ENCODE assay signal across 26 cellular contexts in genomic region chr6:122969999-122970398, GRCh38. TPM values are rescaled to one million over a fixed set of nuclear protein-coding genes. Genes with fewer than 3 reads are reported as not detected.
"Had no signal": no experiment of that assay in that cellular context is flagged by ENCODE, and none has a peak within 500 bp of the region (broad histone marks: within the 10 kb centered on the region; RNA-seq: fewer than 3 reads in every experiment).

No MANE protein-coding gene starts in this region.

- H3K27ac ChIP-seq: breast epithelium, heart right ventricle, left lung, transverse colon had no signal

- H3K4me2 ChIP-seq: smooth muscle cell had no signal

- H3K36me3 ChIP-seq: breast epithelium, heart right ventricle, left lung, transverse colon had no signal

- H3K27me3 ChIP-seq: breast epithelium, heart right ventricle, left lung, transverse colon had no signal

- ATAC-seq: activated CD4-positive, alpha-beta T cell treated with anti-CD3 and anti-CD28 coated beads for 36 hours; activated T-cell treated with anti-CD3 and anti-CD28 coated beads, Interleukin-2, amount 50 U/mL, for 4 hours; heart right ventricle; left lung; sciatic nerve; stimulated activated naive B cell treated with anti-CD40 and anti-IgM and Interleukin-4, amounts not matched to agents 10 μg/mL and 1 μg/mL and 100 μg/mL, for 72 hours had no signal

- H3K4me1 ChIP-seq: breast epithelium, heart right ventricle, left lung, transverse colon had no signal

- H3K9me3 ChIP-seq: breast epithelium, heart right ventricle, left lung, transverse colon had no signal

- DNase-seq: activated B cell treated with CpG ODN at 0.5 μM for 24 hours; activated CD4-positive, alpha-beta T cell treated with anti-CD3 and anti-CD28 coated beads for 36 hours; activated CD4-positive, alpha-beta T cell treated with anti-CD3 and anti-CD28 coated beads, Interleukin-2, amount 50 U/mL, for 4 hours; activated CD8-positive, alpha-beta memory T cell treated with anti-CD3 and anti-CD28 coated beads, Interleukin-2, amount 50 U/mL, for 48 hours; activated naive CD4-positive, alpha-beta T cell; activated naive CD8-positive, alpha-beta T cell treated with anti-CD3 and anti-CD28 coated beads, Interleukin-2, amount 10 ng/mL, durations not matched to agents 7 days and 5 days; activated T-cell treated with anti-CD3 and anti-CD28 coated beads, Interleukin-2, amount 50 U/mL, for 4 hours; amniotic stem cell; heart right ventricle; kidney; left lung; naive B cell; occipital lobe; stimulated activated CD4-positive, alpha-beta T cell treated with anti-CD3 and anti-CD28 coated beads, Interleukin-15, amount 100 ng/mL, for 24 hours; stimulated activated naive B cell treated with anti-CD40 and anti-IgM and Interleukin-4, amounts not matched to agents 10 μg/mL and 1 μg/mL and 100 μg/mL, for 72 hours; T-helper 9 cell; transverse colon had no signal

- H3K4me3 ChIP-seq: breast epithelium, heart right ventricle, left lung, lung, smooth muscle cell, transverse colon had no signal

RNA-seq across cellular contexts. Expression of gene CLVS2, which starts 26.0 kb away (rescaled TPM):
- total RNA-seq: activated B cell treated with CpG ODN at 0.5 μM for 24 hours; activated CD4-positive, alpha-beta T cell treated with anti-CD3 and anti-CD28 coated beads for 36 hours; activated CD8-positive, alpha-beta memory T cell treated with anti-CD3 and anti-CD28 coated beads for 36 hours; activated naive CD8-positive, alpha-beta T cell treated with anti-CD3 and anti-CD28 coated beads, Interleukin-2, amount 10 ng/mL, durations not matched to agents 7 days and 5 days; activated T-cell treated with anti-CD3 and anti-CD28 coated beads, Interleukin-2, amount 50 U/mL, for 4 hours; activated T-helper 2 cell treated with anti-CD3 and anti-CD28 coated beads, Interferon-gamma antibody, Interleukin-2, Interleukin-4, amounts not matched to agents 10 μg/mL and 5 μg/mL and 100 μg/mL, durations not matched to agents 14 hours and 24 hours and 36 hours; breast epithelium; epithelial cell of proximal tubule; fibroblast of villous mesenchyme; kidney; left lung; mesenteric fat pad; smooth muscle cell had no signal
- polyA plus RNA-seq: lung, smooth muscle cell had no signal
